22 cellular contexts compared by ENCODE assay signal in the genomic region with DNA sequence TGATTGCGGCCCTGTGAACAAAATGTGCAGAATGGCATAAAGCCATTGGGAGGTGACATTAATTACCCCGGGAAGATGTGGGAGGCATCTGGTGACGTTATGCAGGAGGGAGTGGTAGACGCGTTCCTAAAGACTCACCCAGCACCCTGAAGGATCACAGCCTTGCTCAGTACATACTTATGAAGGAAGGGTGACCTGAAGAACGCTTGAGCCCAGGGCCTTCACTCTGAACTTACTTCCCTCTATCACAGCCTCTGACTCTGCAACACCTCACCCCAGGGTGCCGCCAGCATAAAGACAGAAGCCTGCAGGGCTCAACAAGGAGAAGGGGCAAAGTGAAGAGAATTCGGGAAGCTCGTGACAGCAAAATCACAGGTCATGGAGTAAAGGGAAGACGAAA. TPM values are rescaled to one million over a fixed set of nuclear protein-coding genes. Genes with fewer than 3 reads are reported as not detected.
A peak's percentile ranks its signal among the peaks of the same experiment; 100 is the strongest.
DNase-seq lines count a peak whose midpoint lies in the region; ATAC-seq and TF ChIP-seq lines count a peak whose summit lies in the region.
"Had no signal": no experiment of that assay in that cellular context is flagged by ENCODE, and none has a peak within 500 bp of the region (broad histone marks: within the 10 kb centered on the region; RNA-seq: fewer than 3 reads in every experiment).

No MANE protein-coding gene starts in this region.

- H2BK20ac ChIP-seq in H9 (ENCODE audit: low read depth, low read length, poor library complexity, severe bottlenecking), result no peak overlapping the region

- TF ChIP-seq POLR2A in esophagus muscularis mucosa (IDR thresholded peaks at IDR 0.05; ENCODE audit: low read depth), result no peak

- H4K91ac ChIP-seq in H9 (ENCODE audit: insufficient read length, low read depth, low read length), result no peak overlapping the region

- peaks cover 13 to 25% (median 18%) of the 10 kb centered on the region in 11 experiments for H3K9me3 ChIP-seq in BLaER1 treated with 17β-estradiol and CSF1 and Interleukin-3, amounts not matched to agents 10 nM and 100 nM (replicated peaks in 1 of 11)
- H3K9me3 ChIP-seq in H9 (ENCODE audit: control insufficient read depth, low read depth, low read length), result peaks cover 5% of the 10 kb centered on the region
- H3K9me3 ChIP-seq in esophagus muscularis mucosa, result peaks cover 0 to 16% (median 12%) of the 10 kb centered on the region in 4 donors
- H3K9me3 ChIP-seq in mucosa of descending colon, result peaks cover 5% of the 10 kb centered on the region
- peaks cover 13% of the 10 kb centered on the region for H3K9me3 ChIP-seq in WERI-Rb-1 (ENCODE audit: severe bottlenecking)

- no peaks in the 10 kb centered on the region for H4K20me1 ChIP-seq in BLaER1 treated with 17β-estradiol and CSF1 and Interleukin-3, amounts not matched to agents 10 nM and 100 nM
- no peaks in the 10 kb centered on the region for H4K20me1 ChIP-seq in H9 (ENCODE audit: control insufficient read depth, insufficient read depth, insufficient read length)

- H3K9ac ChIP-seq in BLaER1 treated with 17β-estradiol and CSF1 and Interleukin-3, amounts not matched to agents 10 nM and 100 nM, result no peak overlapping the region
- no peak overlapping the region for H3K9ac ChIP-seq in H9 (ENCODE audit: extremely low read depth, insufficient read length, low read length)

- H3K4me3 ChIP-seq in BLaER1 treated with 17β-estradiol and CSF1 and Interleukin-3, amounts not matched to agents 10 nM and 100 nM, result no peak overlapping the region
- no peak overlapping the region for H3K4me3 ChIP-seq in esophagus muscularis mucosa
- no peak overlapping the region for H3K4me3 ChIP-seq in mucosa of descending colon
- H3K4me3 ChIP-seq in WERI-Rb-1 (ENCODE audit: low read depth, low read length), result no peak overlapping the region
- H3K4me3 ChIP-seq: A549, SJCRH30 had no signal

- H4K5ac ChIP-seq in H9 (ENCODE audit: insufficient read length, low read depth, low read length), result no peak overlapping the region

- H3K79me1 ChIP-seq in H9 (ENCODE audit: insufficient read depth, low read depth, low read length, poor library complexity, severe bottlenecking), result no peaks in the 10 kb centered on the region

- H2BK5ac ChIP-seq in H9 (ENCODE audit: insufficient read length, low read length), result no peak overlapping the region

- no peak overlapping the region for H3K4me3 Mint-ChIP-seq in H9

- H3K18ac ChIP-seq in H9 (ENCODE audit: insufficient read length, low read depth, low read length), result no peak overlapping the region

- H2BK15ac ChIP-seq in H9 (ENCODE audit: low read depth, low read length), result no peak overlapping the region

- H3K27me3 Mint-ChIP-seq in H9 (ENCODE audit: low read depth), result no peaks in the 10 kb centered on the region; the same call in 1 of the 2 replicates

- no peak overlapping the region for H3K56ac ChIP-seq in H9 (ENCODE audit: insufficient read length, low read depth, low read length)

- WGBS in H9 (ENCODE audit: extremely low coverage, insufficient read length, low lambda C conversion rate), result no CpG with 5 or more reads among the region's 10 CpGs
- 83% methylated on average over 10 of the region's 10 CpGs for WGBS in esophagus muscularis mucosa

- H2BK120ac ChIP-seq in H9 (ENCODE audit: low read depth, low read length, poor library complexity, severe bottlenecking), result no peak overlapping the region

- ATAC-seq in mucosa of descending colon, result peak; percentile 52
- ATAC-seq: A549, PC-3 had no signal

- H3T11ph ChIP-seq in H9 (ENCODE audit: low read length), result no peak overlapping the region

- H3K27ac Mint-ChIP-seq in H9, result peak overlapping the region in 1 of 3 experiments; percentile 13; a peak in 3 of 7 replicates

- peaks cover 0 to 6% (median 0%) of the 10 kb centered on the region in 11 experiments; a peak in 1 of 22 replicates for H3K36me3 ChIP-seq in BLaER1 treated with 17β-estradiol and CSF1 and Interleukin-3, amounts not matched to agents 10 nM and 100 nM
- H3K36me3 ChIP-seq in esophagus muscularis mucosa (no peaks in the 10 kb centered on the region), mucosa of descending colon (ENCODE audit: low read depth) (no peaks in the 10 kb centered on the region), WERI-Rb-1 (no peaks in the 10 kb centered on the region; the same call in 1 of the 2 replicates)
- H3K36me3 ChIP-seq: SJCRH30 had no signal

- peaks cover 20 to 29% of the 10 kb centered on the region in 2 experiments for H3K4me1 Mint-ChIP-seq in H9

- no peak overlapping the region for H3K27ac ChIP-seq in BLaER1 treated with 17β-estradiol and CSF1 and Interleukin-3, amounts not matched to agents 10 nM and 100 nM
- H3K27ac ChIP-seq in H9 (ENCODE audit: insufficient read length, low read depth, low read length) (no peak overlapping the region), esophagus muscularis mucosa (replicated peaks in 1 of 4) (no peak overlapping the region), WERI-Rb-1 (no peak overlapping the region)
- H3K27ac ChIP-seq: A549, C4-2B, RWPE1, SJCRH30 had no signal

- H3K14ac ChIP-seq in H9 (ENCODE audit: insufficient read depth, low read length), result no peak overlapping the region

- H3K23ac ChIP-seq in H9 (ENCODE audit: insufficient read length, low read depth, low read length), result no peak overlapping the region

- no peak overlapping the region for H2AFZ ChIP-seq in H9 (ENCODE audit: low read length)

- no peaks in the 10 kb centered on the region for H3K27me3 ChIP-seq in BLaER1 treated with 17β-estradiol and CSF1 and Interleukin-3, amounts not matched to agents 10 nM and 100 nM
- H3K27me3 ChIP-seq in H9 (ENCODE audit: insufficient read depth, low read length) (no peaks in the 10 kb centered on the region), esophagus muscularis mucosa (no peaks in the 10 kb centered on the region), WERI-Rb-1 (ENCODE audit: insufficient read depth, low read depth, severe bottlenecking) (no peaks in the 10 kb centered on the region)
- H3K27me3 ChIP-seq: SJCRH30 had no signal

- no peak overlapping the region for H2BK12ac ChIP-seq in H9 (ENCODE audit: insufficient read length, low read depth, low read length)

- peaks cover 0 to 37% (median 22%) of the 10 kb centered on the region in 10 experiments; a peak in 17 of 20 replicates for H3K4me1 ChIP-seq in BLaER1 treated with 17β-estradiol and CSF1 and Interleukin-3, amounts not matched to agents 10 nM and 100 nM
- H3K4me1 ChIP-seq in H9 (ENCODE audit: insufficient read depth, low read length), result no peaks in the 10 kb centered on the region
- H3K4me1 ChIP-seq in esophagus muscularis mucosa, result peaks cover 0 to 7% (median 3%) of the 10 kb centered on the region in 4 donors
- H3K4me1 ChIP-seq in mucosa of descending colon (ENCODE audit: low read depth), result no peaks in the 10 kb centered on the region
- H3K4me1 ChIP-seq: A549, SJCRH30 had no signal

- H3K79me2 ChIP-seq in H9 (ENCODE audit: insufficient read depth, low read length), result no peaks in the 10 kb centered on the region

- no peak overlapping the region for H2AK5ac ChIP-seq in H9 (ENCODE audit: insufficient read length, low read length)

- intact Hi-C loops in esophagus muscularis mucosa (cut with DNase I) (no loop called here), mucosa of descending colon (cut with DNase I, micrococcal nuclease) (no loop called here)

- H3K4ac ChIP-seq in H9 (ENCODE audit: low read depth, low read length), result no peak overlapping the region

- H3K4me2 ChIP-seq in BLaER1 treated with 17β-estradiol and CSF1 and Interleukin-3, amounts not matched to agents 10 nM and 100 nM, result peak overlapping the region in 8 of 11 experiments; percentile 2 to 70 (median 48); a peak in 13 of 22 replicates
- no peak overlapping the region for H3K4me2 ChIP-seq in H9 (ENCODE audit: insufficient read depth, insufficient read length, low read length)
- H3K4me2 ChIP-seq: A549 had no signal

- DNase-seq in H9, result peak; percentile 42
- peak; percentile 70 for DNase-seq in esophagus muscularis mucosa (ENCODE audit: extremely low spot score)
- no peak for DNase-seq in mucosa of descending colon
- DNase-seq in stimulated activated CD4-positive, alpha-beta T cell treated with anti-CD3 and anti-CD28 coated beads, Interleukin-2, amount 100 ng/mL, for 24 hours, result no peak
- DNase-seq in NCI-H1694 (lab: John Stamatoyannopoulos, UW), result no peak
- no peak for DNase-seq in WERI-Rb-1
- no peak for DNase-seq in stimulated activated CD4-positive, alpha-beta T cell treated with anti-CD3 and anti-CD28 coated beads, Interleukin-1b, Interleukin-23, amount 100 ng/mL, for 48 hours
- DNase-seq: DMS 273 treated with DMSO at 0.1 percent for 48 hours, GF-D8, HCEC 1CT, KBM-7, MV-4-11, NCI-H1417, NCI-H2081, NCI-H510A, NCI-H82, PC-3, SJCRH30 had no signal

- H3K23me2 ChIP-seq in H9 (ENCODE audit: insufficient read length, low read depth, low read length, poor library complexity, severe bottlenecking), result no peaks in the 10 kb centered on the region

- peaks cover 9 to 16% of the 10 kb centered on the region in 2 experiments for H3K9me3 Mint-ChIP-seq in H9

- TF ChIP-seq EP300 in esophagus muscularis mucosa (IDR thresholded peaks at IDR 0.05), result no peak

- H3K36me3 Mint-ChIP-seq in H9 (ENCODE audit: insufficient read depth in 1 of 3, low read depth in 3 of 3), result peaks cover 2 to 10% (median 6%) of the 10 kb centered on the region in 3 experiments; a peak in 6 of 7 replicates

- H4K8ac ChIP-seq in H9 (replicated peaks; ENCODE audit: insufficient read length, low read depth, low read length), result no peak overlapping the region

- no peak for TF ChIP-seq CTCF in H9 (conservative IDR thresholded peaks at IDR 0.05)
- no peak for TF ChIP-seq CTCF in esophagus muscularis mucosa (IDR thresholded peaks at IDR 0.05)
- no peak for TF ChIP-seq CTCF in mucosa of descending colon (IDR thresholded peaks at IDR 0.05)
- no peak for TF ChIP-seq CTCF in WERI-Rb-1 (IDR thresholded peaks at IDR 0.05; ENCODE audit: low read depth, low read length)

RNA-seq across cellular contexts. Expression of gene MFSD6L, which starts 9.4 kb away (rescaled TPM):
- 2.1 TPM in 2 replicates for total RNA-seq in H9 (2021)
- under 1 TPM in 2 of 4 donors, not detected in 2; 0.17 to 0.33 TPM for total RNA-seq in esophagus muscularis mucosa
- 1 to 10 TPM; 2.0 to 6.1 (median 5.6) TPM for total RNA-seq in mucosa of descending colon
- total RNA-seq: SJCRH30 had no signal

RNA-seq across cellular contexts. Expression of gene SPDYE4, which starts 31.4 kb away (rescaled TPM):
- not detected in 2 replicates for total RNA-seq in H9 (2021)
- not detected for total RNA-seq in esophagus muscularis mucosa
- total RNA-seq in mucosa of descending colon, result not detected
- total RNA-seq: PC-3, SJCRH30 had no signal

RNA-seq across cellular contexts. Expression of gene CCDC42, which starts 45.1 kb away (rescaled TPM):
- not detected in 2 replicates for total RNA-seq in H9 (2021)
- total RNA-seq in esophagus muscularis mucosa, result not detected
- not detected for total RNA-seq in mucosa of descending colon
- total RNA-seq: PC-3, SJCRH30 had no signal

Comparison
In these comparisons a context has a peak if more than half of its experiments do, and no peak if none do; other contexts are left out.
1. DNase-seq: peak in H9 (single experiment) and esophagus muscularis mucosa (single experiment); none in mucosa of descending colon (0 of 3), stimulated activated CD4-positive, alpha-beta T cell treated with anti-CD3 and anti-CD28 coated beads, Interleukin-2, amount 100 ng/mL, for 24 hours (0 of 2), NCI-H1694 (single experiment), WERI-Rb-1 (single experiment) and stimulated activated CD4-positive, alpha-beta T cell treated with anti-CD3 and anti-CD28 coated beads, Interleukin-1b, Interleukin-23, amount 100 ng/mL, for 48 hours (single experiment).